In the genomic region with DNA sequence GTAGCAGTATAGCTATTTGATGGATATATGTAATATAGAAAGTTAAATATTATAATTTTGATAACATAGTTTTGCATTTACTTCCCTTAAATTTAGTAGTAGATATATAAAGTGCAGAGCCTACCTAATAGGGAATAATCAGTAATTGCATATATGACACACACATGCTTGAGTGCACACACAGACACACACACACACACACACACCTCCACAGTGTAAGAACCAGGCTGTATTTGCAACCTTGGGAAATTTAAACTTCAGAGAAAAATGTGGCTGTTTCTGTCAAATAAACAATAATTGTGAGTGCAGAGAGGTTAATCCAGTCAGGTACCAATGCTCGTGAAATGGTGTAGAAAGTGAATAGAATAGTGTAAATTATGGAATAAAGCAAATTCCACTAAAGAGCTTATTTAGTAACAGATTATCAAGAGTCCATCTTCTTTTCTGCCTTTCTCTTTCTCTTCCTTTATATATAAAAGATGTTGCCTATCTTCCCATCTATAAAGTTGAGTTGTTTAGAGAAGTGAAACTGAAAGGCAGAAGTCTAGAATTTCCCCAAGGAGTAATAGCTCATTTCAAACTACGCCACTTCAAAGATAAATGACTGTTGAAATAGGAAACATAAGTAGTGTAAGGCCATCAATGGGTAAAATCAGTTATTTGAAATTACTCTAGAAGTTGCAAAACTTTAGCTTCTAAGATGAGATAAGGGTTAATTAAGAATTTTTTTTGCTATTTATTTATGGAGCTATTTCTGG, we compare ENCODE assay signal across 8 cellular contexts.
DNase-seq lines count a peak whose midpoint lies in the region; ATAC-seq and TF ChIP-seq lines count a peak whose summit lies in the region.

No MANE protein-coding gene starts in this region.

- no peaks in the 10 kb centered on the region for H3K36me3 ChIP-seq in SU-DHL-6 (ENCODE audit: low read length)

- no peaks in the 10 kb centered on the region for H3K9me2 ChIP-seq in SU-DHL-6 (replicated peaks; ENCODE audit: insufficient read depth, low read length)

- H3K36me3 Mint-ChIP-seq in activated naive CD4-positive, alpha-beta T cell treated with anti-CD3 and anti-CD28 coated beads, Interleukin-2, amount 50 U/mL, for 72 hours: no peaks in the 10 kb centered on the region

- no peaks in the 10 kb centered on the region for H3K9me3 ChIP-seq in SU-DHL-6 (ENCODE audit: insufficient read depth, low read length)

- TF ChIP-seq CTCF in SU-DHL-6 (IDR thresholded peaks at IDR 0.05; ENCODE audit: insufficient read depth, low read length, poor library complexity, severe bottlenecking) (no peak), foreskin keratinocyte (conservative IDR thresholded peaks at IDR 0.05) (no peak)

- ATAC-seq in activated naive CD4-positive, alpha-beta T cell treated with anti-CD3 and anti-CD28 coated beads, Interleukin-2, amount 50 U/mL, for 72 hours: peak; percentile 100
- ATAC-seq in HG03095 (IDR thresholded peaks at IDR 0.05; ENCODE audit: unreplicated experiment) (peak; percentile 99), foreskin keratinocyte (no peak), left lobe of liver (no peak)

- peak overlapping the region; percentile 43 for H3K4me3 ChIP-seq in SU-DHL-6 (ENCODE audit: insufficient read depth, low read length, poor library complexity, severe bottlenecking)

- no peaks in the 10 kb centered on the region for H3K79me2 ChIP-seq in SU-DHL-6 (ENCODE audit: insufficient read depth, low read length)

- peak overlapping the region; percentile 61 for H3K4me2 ChIP-seq in SU-DHL-6 (ENCODE audit: low read depth, low read length, poor library complexity, severe bottlenecking)

- no peaks in the 10 kb centered on the region for H3K27me3 ChIP-seq in SU-DHL-6 (ENCODE audit: low read length)
- no peaks in the 10 kb centered on the region for H3K27me3 ChIP-seq in foreskin keratinocyte

- H3K27ac ChIP-seq in SU-DHL-6 (ENCODE audit: low read depth, low read length) (peak overlapping the region; percentile 78), foreskin keratinocyte (no peak overlapping the region)

- no peak overlapping the region for H2AFZ ChIP-seq in SU-DHL-6 (ENCODE audit: low read depth, low read length, severe bottlenecking)

- peak overlapping the region; percentile 40 for H3K9ac ChIP-seq in SU-DHL-6 (ENCODE audit: low read length)

- no peaks in the 10 kb centered on the region for H3K4me1 ChIP-seq in foreskin keratinocyte

- no peaks in the 10 kb centered on the region for H3F3A ChIP-seq in SU-DHL-6 (ENCODE audit: insufficient read depth)

- H4K20me1 ChIP-seq in SU-DHL-6 (ENCODE audit: low read depth, low read length): no peaks in the 10 kb centered on the region

- peaks cover 0 to 8% of the 10 kb centered on the region in 2 donors for H3K9me3 Mint-ChIP-seq in activated naive CD4-positive, alpha-beta T cell treated with anti-CD3 and anti-CD28 coated beads, Interleukin-2, amount 50 U/mL, for 72 hours

- no peak overlapping the region for H3K27ac Mint-ChIP-seq in activated naive CD4-positive, alpha-beta T cell treated with anti-CD3 and anti-CD28 coated beads, Interleukin-2, amount 50 U/mL, for 72 hours

- DNase-seq in activated naive CD4-positive, alpha-beta T cell treated with anti-CD3 and anti-CD28 coated beads, Interleukin-2, amount 50 U/mL, for 72 hours (ENCODE audit: low spot score in 2 of 2): no peak
- DNase-seq in activated naive CD4-positive, alpha-beta T cell treated with anti-CD3 and anti-CD28 coated beads, Interleukin-2, amount 50 U/mL, for 16 hours: no peak
- DNase-seq in foreskin keratinocyte (no peak), inferior parietal cortex (ENCODE audit: extremely low spot score) (no peak), NCI-H524 (lab: John Stamatoyannopoulos, UW) (no peak), left lobe of liver (ENCODE audit: low spot score) (no peak)

Comparison
In these comparisons a context has a peak if more than half of its experiments do, and no peak if none do; other contexts are left out.
1. ATAC-seq: peak in activated naive CD4-positive, alpha-beta T cell treated with anti-CD3 and anti-CD28 coated beads, Interleukin-2, amount 50 U/mL, for 72 hours (2 of 2) and HG03095 (single experiment); none in foreskin keratinocyte (single experiment) and left lobe of liver (single experiment).